ENCODE assay signal across 19 cellular contexts in genomic region chr15:67152429-67152828, GRCh38.
DNase-seq lines count a peak whose midpoint lies in the region; ATAC-seq, FAIRE-seq and TF ChIP-seq lines count a peak whose summit lies in the region.
"Had no signal": no experiment of that assay in that cellular context is flagged by ENCODE, and none has a peak within 500 bp of the region (broad histone marks: within the 10 kb centered on the region; RNA-seq: fewer than 3 reads in every experiment).

No MANE protein-coding gene starts in this region.

- no peak overlapping the region for H3K9ac ChIP-seq in keratinocyte (ENCODE audit: control insufficient read depth, extremely low read depth, insufficient read depth, low read length)
- H3K9ac ChIP-seq in neural progenitor cell: no peak overlapping the region

- peaks cover 10% of the 10 kb centered on the region for H3K36me3 Mint-ChIP-seq in activated naive CD8-positive, alpha-beta T cell
- peaks cover 18% of the 10 kb centered on the region for H3K36me3 Mint-ChIP-seq in activated naive CD8-positive, alpha-beta T cell treated with anti-CD3 and anti-CD28 coated beads for 36 hours
- peaks cover 22% of the 10 kb centered on the region for H3K36me3 Mint-ChIP-seq in neural progenitor cell

- no peak for TF ChIP-seq POLR2A in thyroid gland (IDR thresholded peaks at IDR 0.05)

- H3K79me2 ChIP-seq in keratinocyte (ENCODE audit: control insufficient read depth, insufficient read depth, low read length) (peaks cover 78% of the 10 kb centered on the region), neural progenitor cell (ENCODE audit: low read depth) (peaks cover 35% of the 10 kb centered on the region)

- no peak overlapping the region for H2AFZ ChIP-seq in keratinocyte (ENCODE audit: control insufficient read depth, low read length)
- H2AFZ ChIP-seq in neural progenitor cell (replicated peaks): no peak overlapping the region

- TF ChIP-seq CTCF in Panc1 (IDR thresholded peaks at IDR 0.05) (no peak), keratinocyte (optimal IDR thresholded peaks at IDR 0.05 in 1 of 3, IDR thresholded peaks at IDR 0.05 in 1 of 3, conservative IDR thresholded peaks at IDR 0.05 in 1 of 3; ENCODE audit: extremely low read depth in 1 of 3, insufficient read depth in 2 of 3, low read length in 3 of 3) (no peak), thyroid gland (IDR thresholded peaks at IDR 0.05) (no peak), neural progenitor cell (IDR thresholded peaks at IDR 0.05) (no peak)

- H3F3A ChIP-seq in neural progenitor cell (ENCODE audit: low read depth): peaks cover 25% of the 10 kb centered on the region

- POLR2A ChIA-PET in Panc1 (lab: Charles Lee): interaction anchor here (0.9 kb wide), 1 partner anchor 47 kb away, joined by 3 read pairs; no protein-coding TSS in a partner anchor

- 27 to 39% methylated on average over 1 of the region's 1 CpG for WGBS in thyroid gland, 2 donors

- CTCF ChIA-PET in Panc1 (lab: Charles Lee): no interaction called here

- ATAC-seq in Panc1: no peak
- ATAC-seq: left cardiac atrium had no signal

- intact Hi-C loops in Panc1 (cut with micrococcal nuclease; ENCODE audit: unreplicated experiment) (no loop called here), thyroid gland (cut with DNase I) (no loop called here)

- in situ Hi-C loops in Panc1 (cut with HindIII; ENCODE audit: low pct_unique_long_range_greater_than_20kb, low sequenced_read_pairs): no loop called here

- peaks cover 18% of the 10 kb centered on the region; the same call in 1 of the 2 replicates for H3K36me3 ChIP-seq in Panc1 (ENCODE audit: control insufficient read depth, insufficient read depth, low read length)
- peaks cover 6 to 13% of the 10 kb centered on the region in 2 experiments for H3K36me3 ChIP-seq in keratinocyte (ENCODE audit: control insufficient read depth in 2 of 2, extremely low read depth in 1 of 2, insufficient read depth in 2 of 2, low read length in 2 of 2)
- H3K36me3 ChIP-seq in thyroid gland: no peaks in the 10 kb centered on the region
- H3K36me3 ChIP-seq in neural progenitor cell: no peaks in the 10 kb centered on the region
- H3K36me3 ChIP-seq: adrenal gland, pancreas, vagina had no signal

- peak overlapping the region; percentile 72 for H3K27ac Mint-ChIP-seq in activated naive CD8-positive, alpha-beta T cell
- H3K27ac Mint-ChIP-seq in activated naive CD8-positive, alpha-beta T cell treated with anti-CD3 and anti-CD28 coated beads for 36 hours: no peak overlapping the region
- H3K27ac Mint-ChIP-seq in neural progenitor cell: no peak overlapping the region

- dilution Hi-C loops in keratinocyte (cut with MboI; ENCODE audit: extremely low pct_ligation_motif_present, low sequenced_read_pairs): no loop called here

- H3K9me3 ChIP-seq in Panc1 (ENCODE audit: control insufficient read depth, insufficient read depth, low read depth, low read length) (no peaks in the 10 kb centered on the region), keratinocyte (ENCODE audit: control insufficient read depth, low read depth, low read length) (no peaks in the 10 kb centered on the region), thyroid gland (no peaks in the 10 kb centered on the region), neural progenitor cell (ENCODE audit: low read depth) (no peaks in the 10 kb centered on the region)
- H3K9me3 ChIP-seq: adrenal gland, pancreas, vagina had no signal

- FAIRE-seq in keratinocyte (lab: Jason Lieb, UNC): no peak
- FAIRE-seq: D721Med had no signal

- H3K4me2 ChIP-seq in keratinocyte (ENCODE audit: control insufficient read depth, extremely low read depth, insufficient read depth, low read depth, low read length) (no peak overlapping the region), neural progenitor cell (no peak overlapping the region)

- BruUV-seq in Panc1 (replicated peaks; lab: Mats Ljungman, UMichigan): TSS peak; percentile 17

- H3K27me3 ChIP-seq in Panc1 (ENCODE audit: control insufficient read depth, insufficient read depth, low read length) (no peaks in the 10 kb centered on the region), keratinocyte (ENCODE audit: control insufficient read depth, extremely low read depth, insufficient read depth, low read length) (no peaks in the 10 kb centered on the region), thyroid gland (no peaks in the 10 kb centered on the region), neural progenitor cell (no peaks in the 10 kb centered on the region)
- H3K27me3 ChIP-seq: adrenal gland, pancreas, vagina had no signal

- no peaks in the 10 kb centered on the region for H3K27me3 Mint-ChIP-seq in activated naive CD8-positive, alpha-beta T cell
- no peaks in the 10 kb centered on the region for H3K27me3 Mint-ChIP-seq in activated naive CD8-positive, alpha-beta T cell treated with anti-CD3 and anti-CD28 coated beads for 36 hours
- H3K27me3 Mint-ChIP-seq in neural progenitor cell (ENCODE audit: insufficient read depth, low read depth): peaks cover 4% of the 10 kb centered on the region

- H3K27ac ChIP-seq in Panc1 (ENCODE audit: low read length) (peak overlapping the region; percentile 100), keratinocyte (ENCODE audit: control insufficient read depth, insufficient read depth, low read length) (peak overlapping the region; percentile 23), thyroid gland (peak overlapping the region; percentile 67 to 92 (median 87)), neural progenitor cell (no peak overlapping the region)
- H3K27ac ChIP-seq: adrenal gland, pancreas, vagina had no signal

- H3K4me1 Mint-ChIP-seq in activated naive CD8-positive, alpha-beta T cell (ENCODE audit: low read depth): peaks cover 41% of the 10 kb centered on the region
- H3K4me1 Mint-ChIP-seq in activated naive CD8-positive, alpha-beta T cell treated with anti-CD3 and anti-CD28 coated beads for 36 hours: peaks cover 48% of the 10 kb centered on the region
- H3K4me1 Mint-ChIP-seq in neural progenitor cell: peaks cover 41% of the 10 kb centered on the region

- H3K9me3 Mint-ChIP-seq in activated naive CD8-positive, alpha-beta T cell (ENCODE audit: low read depth): no peaks in the 10 kb centered on the region
- peaks cover 4% of the 10 kb centered on the region for H3K9me3 Mint-ChIP-seq in activated naive CD8-positive, alpha-beta T cell treated with anti-CD3 and anti-CD28 coated beads for 36 hours
- H3K9me3 Mint-ChIP-seq in neural progenitor cell: no peaks in the 10 kb centered on the region

- H3K4me1 ChIP-seq in Panc1 (ENCODE audit: control insufficient read depth, insufficient read depth, low read length): peaks cover 94% of the 10 kb centered on the region
- peaks cover 42% of the 10 kb centered on the region for H3K4me1 ChIP-seq in keratinocyte (ENCODE audit: control insufficient read depth, extremely low read depth, insufficient read depth, low read length)
- peaks cover 72 to 83% of the 10 kb centered on the region in 2 donors for H3K4me1 ChIP-seq in thyroid gland
- H3K4me1 ChIP-seq in neural progenitor cell: peaks cover 31% of the 10 kb centered on the region

- H4K20me1 ChIP-seq in keratinocyte (ENCODE audit: control insufficient read depth, extremely low read depth, insufficient read depth, low read length) (no peaks in the 10 kb centered on the region), neural progenitor cell (ENCODE audit: low read depth) (peaks cover 40% of the 10 kb centered on the region)

- peaks cover 4% of the 10 kb centered on the region for H3K9me1 ChIP-seq in keratinocyte (ENCODE audit: control insufficient read depth, extremely low read depth, insufficient read depth, low read length)

- H3K4me3 ChIP-seq in Panc1 (ENCODE audit: low read depth in 2 of 2, low read length in 2 of 2): no peak overlapping the region
- no peak overlapping the region for H3K4me3 ChIP-seq in keratinocyte (ENCODE audit: control insufficient read depth in 2 of 3, extremely low read depth in 1 of 3, insufficient read depth in 2 of 3, low read depth in 1 of 3, low read length in 3 of 3)
- H3K4me3 ChIP-seq in thyroid gland (replicated peaks in 1 of 3): no peak overlapping the region
- no peak overlapping the region for H3K4me3 ChIP-seq in neural progenitor cell
- H3K4me3 ChIP-seq: adrenal gland, pancreas, vagina had no signal

- no peak overlapping the region for H3K4me3 Mint-ChIP-seq in activated naive CD8-positive, alpha-beta T cell
- H3K4me3 Mint-ChIP-seq in activated naive CD8-positive, alpha-beta T cell treated with anti-CD3 and anti-CD28 coated beads for 36 hours: no peak overlapping the region
- no peak overlapping the region for H3K4me3 Mint-ChIP-seq in neural progenitor cell

- DNase-seq in activated naive CD8-positive, alpha-beta T cell treated with anti-CD3 and anti-CD28 coated beads for 36 hours: no peak
- DNase-seq in Panc1 (ENCODE audit: low read depth, low spot score) (no peak), keratinocyte (ENCODE audit: low read depth, low spot score) (no peak), thyroid gland (no peak), AG08395 (ENCODE audit: low spot score) (no peak), retina (no peak), neural progenitor cell (ENCODE audit: low spot score) (no peak)
- DNase-seq: activated CD4-positive, alpha-beta T cell treated with anti-CD3 and anti-CD28 coated beads for 4 hours; adrenal gland; GF-D8; left cardiac atrium; NCI-H446 treated with DMSO at 0.1 percent for 48 hours; pancreas; stimulated activated CD4-positive, alpha-beta T cell treated with anti-CD3 and anti-CD28 coated beads, Interleukin-12 subunit alpha, Interleukin-12 subunit beta, amount 100 ng/mL, for 4 hours; stimulated activated naive CD4-positive, alpha-beta T cell treated with Interleukin-2 at 50 U/mL for 16 hours; T1000 had no signal
